Comparison of ENCODE assay signal across 2 cellular contexts in genomic region chr16:87788730-87789436, GRCh38.
TF ChIP-seq lines count a peak whose summit lies in the region.

No MANE protein-coding gene starts in this region.

TF ChIP-seq in K562, 482 proteins besides CTCF, POLR2A, EP300 and RAD21:
- peak; percentile 31; the same call in 1 of the 2 replicates for TF ChIP-seq ZNF121 (CRISPR knock-in tag; conservative IDR thresholded peaks at IDR 0.05)

TF ChIP-seq in liver, 16 proteins besides CTCF, POLR2A, EP300 and RAD21:
- TF ChIP-seq YY1 (IDR thresholded peaks at IDR 0.05), result peak; percentile 81
- peak in 1 of 2 donors; percentile 42 for TF ChIP-seq HNF4A (conservative IDR thresholded peaks at IDR 0.05)
- peak; percentile 46 for TF ChIP-seq REST (IDR thresholded peaks at IDR 0.05)
- peak; percentile 18 for TF ChIP-seq FOXA2 (IDR thresholded peaks at IDR 0.05)
- TF ChIP-seq RXRA (IDR thresholded peaks at IDR 0.05), result peak in 1 of 2 donors; percentile 56
- TF ChIP-seq SP1 (IDR thresholded peaks at IDR 0.05), result peak; percentile 31
